Comparison of ENCODE assay signal across 9 cellular contexts in the genomic region with DNA sequence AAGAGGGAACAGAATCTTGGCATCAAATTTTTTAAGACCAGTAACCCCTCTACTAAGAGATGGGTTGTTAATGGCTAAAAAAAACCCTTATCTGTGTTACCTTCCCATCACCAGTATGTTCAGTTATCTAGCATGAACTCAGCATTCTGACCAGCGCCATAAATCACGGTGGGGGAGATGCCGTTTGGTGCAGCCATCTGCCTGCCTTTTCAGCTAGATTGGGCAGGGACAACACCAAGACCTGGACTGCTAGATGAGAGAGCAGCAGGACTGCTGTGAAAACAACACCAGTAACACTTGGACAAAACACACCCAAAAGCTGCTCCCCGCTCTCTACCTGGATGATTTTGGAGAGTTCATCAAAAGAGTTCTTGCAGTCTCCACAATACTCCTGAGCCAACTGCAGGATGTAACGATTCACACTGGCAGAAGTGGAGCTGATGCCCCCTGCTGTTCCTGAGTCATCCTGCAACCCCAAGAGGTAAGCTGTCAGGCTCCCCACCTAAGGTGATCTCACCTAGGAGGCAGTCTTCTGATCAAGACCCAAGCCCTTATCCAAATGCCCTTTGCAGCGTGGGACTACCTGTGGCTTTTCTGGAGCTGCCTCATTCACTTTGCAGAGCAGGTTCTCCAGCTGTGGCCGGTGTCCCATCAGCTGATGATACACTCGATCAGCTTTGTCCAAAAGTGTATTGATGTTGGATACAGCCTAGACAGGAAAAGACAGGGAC.
DNase-seq lines count a peak whose midpoint lies in the region; ATAC-seq and TF ChIP-seq lines count a peak whose summit lies in the region.
"Had no signal": no experiment of that assay in that cellular context is flagged by ENCODE, and none has a peak within 500 bp of the region (broad histone marks: within the 10 kb centered on the region; RNA-seq: fewer than 3 reads in every experiment).

No MANE protein-coding gene starts in this region.

- CTCF ChIA-PET in activated CD4-positive, alpha-beta T cell treated with anti-CD3 and anti-CD28 coated beads for 36 hours (lab: Charles Lee), result interaction anchor here (0.5 to 2.3 kb wide), 14 partner anchors 8 to 253 kb away, joined by 3 to 9 read pairs (median 3); a partner anchor contains a TSS

- no peaks in the 10 kb centered on the region for H3K9me3 ChIP-seq in fibroblast of lung (ENCODE audit: control insufficient read depth, insufficient read depth, low read depth, low read length)
- H3K9me3 ChIP-seq in smooth muscle cell (replicated peaks; ENCODE audit: low read depth), result no peaks in the 10 kb centered on the region
- H3K9me3 ChIP-seq: BLaER1 treated with 17β-estradiol and CSF1 and Interleukin-3, amounts not matched to agents 10 nM and 100 nM had no signal

- H3K27ac ChIP-seq in fibroblast of lung (ENCODE audit: insufficient read depth, low read length) (no peak overlapping the region), smooth muscle cell (ENCODE audit: low read depth) (no peak overlapping the region)
- H3K27ac ChIP-seq: BLaER1 treated with 17β-estradiol and CSF1 and Interleukin-3, amounts not matched to agents 10 nM and 100 nM had no signal

- H4K20me1 ChIP-seq in fibroblast of lung (ENCODE audit: control insufficient read depth, extremely low read depth, insufficient read depth, low read length) (no peaks in the 10 kb centered on the region), smooth muscle cell (ENCODE audit: low read depth) (no peaks in the 10 kb centered on the region)

- intact Hi-C loops in activated CD4-positive, alpha-beta T cell treated with anti-CD3 and anti-CD28 coated beads for 36 hours (cut with DNase I, micrococcal nuclease), result loop anchor here (5.0 kb wide), 1 partner anchor 206 kb away; no protein-coding TSS in a partner anchor

- no peak overlapping the region for H3K4me3 Mint-ChIP-seq in activated CD4-positive, alpha-beta T cell treated with anti-CD3 and anti-CD28 coated beads for 36 hours

- peaks cover 41% of the 10 kb centered on the region for H3K36me3 ChIP-seq in fibroblast of lung (ENCODE audit: control insufficient read depth, insufficient read depth, low read length)
- peaks cover 56% of the 10 kb centered on the region for H3K36me3 ChIP-seq in smooth muscle cell (ENCODE audit: low read depth)

- H3K4me3 ChIP-seq in fibroblast of lung (replicated peaks in 1 of 4; ENCODE audit: control extremely low read depth in 1 of 4, insufficient read depth in 1 of 4, low read depth in 3 of 4, low read length in 4 of 4) (no peak overlapping the region), smooth muscle cell (no peak overlapping the region)
- H3K4me3 ChIP-seq: BLaER1 treated with 17β-estradiol and CSF1 and Interleukin-3, amounts not matched to agents 10 nM and 100 nM had no signal

- H3K27ac Mint-ChIP-seq in activated CD4-positive, alpha-beta T cell treated with anti-CD3 and anti-CD28 coated beads for 36 hours, result no peak overlapping the region

- H3K4me2 ChIP-seq in fibroblast of lung (ENCODE audit: extremely low read depth, insufficient read depth, low read length) (no peak overlapping the region), smooth muscle cell (no peak overlapping the region)
- H3K4me2 ChIP-seq: BLaER1 treated with 17β-estradiol and CSF1 and Interleukin-3, amounts not matched to agents 10 nM and 100 nM had no signal

- 91% methylated on average over 8 of the region's 8 CpGs for WGBS in smooth muscle cell (ENCODE audit: low lambda C conversion rate)

- no peaks in the 10 kb centered on the region for H3F3A ChIP-seq in smooth muscle cell (ENCODE audit: low read depth)

- TF ChIP-seq CTCF in fibroblast of lung (conservative IDR thresholded peaks at IDR 0.05 in 1 of 2, IDR thresholded peaks at IDR 0.05 in 1 of 2; ENCODE audit: low read depth in 1 of 2, low read length in 2 of 2) (peak; percentile 35 to 56), smooth muscle cell (IDR thresholded peaks at IDR 0.05; ENCODE audit: borderline replicate concordance, insufficient read depth, poor library complexity, severe bottlenecking) (peak; percentile 35)

- no peaks in the 10 kb centered on the region for H3K9me3 Mint-ChIP-seq in activated CD4-positive, alpha-beta T cell treated with anti-CD3 and anti-CD28 coated beads for 36 hours (ENCODE audit: low read depth)

- ATAC-seq in activated CD4-positive, alpha-beta T cell treated with anti-CD3 and anti-CD28 coated beads for 36 hours, result peak; percentile 83
- no peak for ATAC-seq in GM18868 (IDR thresholded peaks at IDR 0.05; ENCODE audit: unreplicated experiment)

- H3K27me3 ChIP-seq in fibroblast of lung (ENCODE audit: control insufficient read depth, insufficient read depth, low read length), result no peaks in the 10 kb centered on the region
- H3K27me3 ChIP-seq in smooth muscle cell (ENCODE audit: low read depth), result no peaks in the 10 kb centered on the region
- H3K27me3 ChIP-seq: BLaER1 treated with 17β-estradiol and CSF1 and Interleukin-3, amounts not matched to agents 10 nM and 100 nM had no signal

- H3K4me1 Mint-ChIP-seq in activated CD4-positive, alpha-beta T cell treated with anti-CD3 and anti-CD28 coated beads for 36 hours, result no peaks in the 10 kb centered on the region

- H2AFZ ChIP-seq in fibroblast of lung (ENCODE audit: low read length) (no peak overlapping the region), smooth muscle cell (ENCODE audit: low read depth) (no peak overlapping the region)

- H3K27me3 Mint-ChIP-seq in activated CD4-positive, alpha-beta T cell treated with anti-CD3 and anti-CD28 coated beads for 36 hours, result no peaks in the 10 kb centered on the region

- H3K79me2 ChIP-seq in fibroblast of lung (ENCODE audit: control insufficient read depth, insufficient read depth, low read length) (no peaks in the 10 kb centered on the region), smooth muscle cell (ENCODE audit: low read depth) (no peaks in the 10 kb centered on the region)

- no peaks in the 10 kb centered on the region for H3K4me1 ChIP-seq in fibroblast of lung (ENCODE audit: control insufficient read depth, extremely low read depth, insufficient read depth, low read length)
- no peaks in the 10 kb centered on the region for H3K4me1 ChIP-seq in smooth muscle cell (ENCODE audit: low read depth)

- H3K9ac ChIP-seq in fibroblast of lung (ENCODE audit: insufficient read depth, low read length), result no peak overlapping the region
- no peak overlapping the region for H3K9ac ChIP-seq in smooth muscle cell (ENCODE audit: low read depth)
- H3K9ac ChIP-seq: BLaER1 treated with 17β-estradiol and CSF1 and Interleukin-3, amounts not matched to agents 10 nM and 100 nM had no signal

- DNase-seq in NCI-H1417 (lab: John Stamatoyannopoulos, UW) (peak in 2 of 3 experiments; percentile 0 to 2), NCI-H1417 treated with DMSO at 0.1 percent for 48 hours (lab: John Stamatoyannopoulos, UW) (no peak), Kasumi-1 (lab: John Stamatoyannopoulos, UW) (peak; percentile 45 to 67), fibroblast of lung (ENCODE audit: low read depth in 2 of 2) (peak; percentile 19 to 25), smooth muscle cell (lab: John Stamatoyannopoulos, UW; ENCODE audit: unreplicated experiment) (no peak), NCI-H2029 (lab: John Stamatoyannopoulos, UW) (no peak)
- peak; percentile 62 for DNase-seq in activated CD4-positive, alpha-beta T cell treated with anti-CD3 and anti-CD28 coated beads for 36 hours

- POLR2A ChIA-PET in activated CD4-positive, alpha-beta T cell treated with anti-CD3 and anti-CD28 coated beads for 36 hours (lab: Charles Lee), result no interaction called here

- H3K36me3 Mint-ChIP-seq in activated CD4-positive, alpha-beta T cell treated with anti-CD3 and anti-CD28 coated beads for 36 hours (ENCODE audit: low read depth), result peaks cover 79% of the 10 kb centered on the region

Comparison
In these comparisons a context has a peak if more than half of its experiments do, and no peak if none do; other contexts are left out.
1. DNase-seq: peak in NCI-H1417 (2 of 3), Kasumi-1 (2 of 2), activated CD4-positive, alpha-beta T cell treated with anti-CD3 and anti-CD28 coated beads for 36 hours (single experiment) and fibroblast of lung (2 of 2); none in NCI-H1417 treated with DMSO at 0.1 percent for 48 hours (single experiment), smooth muscle cell (single experiment) and NCI-H2029 (single experiment).